ENCODE assay signal across 12 cellular contexts in genomic region chr1:6418668-6419396, GRCh38. TPM values are rescaled to one million over a fixed set of nuclear protein-coding genes. Genes with fewer than 3 reads are reported as not detected.
DNase-seq lines count a peak whose midpoint lies in the region; ATAC-seq and TF ChIP-seq lines count a peak whose summit lies in the region.
"Had no signal": no experiment of that assay in that cellular context is flagged by ENCODE, and none has a peak within 500 bp of the region (broad histone marks: within the 10 kb centered on the region; RNA-seq: fewer than 3 reads in every experiment).

No MANE protein-coding gene starts in this region.

- H3K4me3 ChIP-seq in epithelial cell of proximal tubule (ENCODE audit: low read depth, low read length) = peak overlapping the region; percentile 37

- peaks cover 27% of the 10 kb centered on the region for H3K4me1 Mint-ChIP-seq in nephron progenitor cell

- DNase-seq in COLO668 (lab: John Stamatoyannopoulos, UW; ENCODE audit: unreplicated experiment) = peak; percentile 64
- DNase-seq in NCI-H69 (lab: John Stamatoyannopoulos, UW) = peak; percentile 34
- no peak for DNase-seq in epithelial cell of proximal tubule (ENCODE audit: low read depth)
- no peak for DNase-seq in nephron progenitor cell
- no peak for DNase-seq in NCI-H345 treated with DMSO at 0.1 percent for 48 hours (lab: John Stamatoyannopoulos, UW; ENCODE audit: unreplicated experiment)
- no peak for DNase-seq in stimulated activated naive CD8-positive, alpha-beta T cell treated with anti-CD3 and anti-CD28 coated beads, Interleukin-15, Interleukin-2, amounts not matched to agents 100 U/mL and 50 U/mL, for 24 hours
- no peak for DNase-seq in foreskin melanocyte
- DNase-seq in nucleus accumbens (lab: John Stamatoyannopoulos, UW) = no peak
- DNase-seq: activated CD4-positive, CD25-positive, alpha-beta regulatory T cell treated with anti-CD3 and anti-CD28 coated beads, Interleukin-2, amount 50 U/mL, for 72 hours; naive B cell; stimulated activated CD4-positive, alpha-beta T cell treated with anti-CD3 and anti-CD28 coated beads, Interleukin-4, amount 100 ng/mL, for 4 hours had no signal

- H3K27me3 Mint-ChIP-seq in nephron progenitor cell (ENCODE audit: low read depth, poor library complexity) = peaks cover 97% of the 10 kb centered on the region

- TF ChIP-seq CTCF in epithelial cell of proximal tubule (conservative IDR thresholded peaks at IDR 0.05; ENCODE audit: low read depth, low read length) (no peak), nephron progenitor cell (IDR thresholded peaks at IDR 0.05) (no peak)

- no peaks in the 10 kb centered on the region for H3K36me3 Mint-ChIP-seq in nephron progenitor cell (ENCODE audit: low read depth)
- H3K36me3 Mint-ChIP-seq: naive B cell had no signal

- peak overlapping the region; percentile 60 for H3K4me3 Mint-ChIP-seq in nephron progenitor cell

- no peaks in the 10 kb centered on the region for H3K9me3 Mint-ChIP-seq in nephron progenitor cell

- no peak overlapping the region for H3K27ac Mint-ChIP-seq in nephron progenitor cell
- H3K27ac Mint-ChIP-seq: naive B cell had no signal

- ATAC-seq in stimulated activated naive CD8-positive, alpha-beta T cell treated with anti-CD3 and anti-CD28 coated beads, Interleukin-15, Interleukin-2, amounts not matched to agents 100 U/mL and 50 U/mL, for 24 hours = no peak

RNA-seq across cellular contexts. Expression of gene HES2, which starts 0.9 kb away (rescaled TPM):
- total RNA-seq in epithelial cell of proximal tubule = 3.0 and 6.2 TPM in 2 replicates
- total RNA-seq: frontal cortex had no signal

RNA-seq across cellular contexts. Expression of gene ESPN, which starts 5.7 kb away (rescaled TPM):
- not detected in 2 replicates for total RNA-seq in epithelial cell of proximal tubule
- total RNA-seq: frontal cortex had no signal

RNA-seq across cellular contexts. Expression of gene ACOT7, which starts 25.3 kb away (rescaled TPM):
- total RNA-seq in epithelial cell of proximal tubule = 80.3 and 82.0 TPM in 2 replicates

RNA-seq across cellular contexts. Expression of gene TNFRSF25, which starts 47.1 kb away (rescaled TPM):
- 9.6 and 30.4 TPM in 2 replicates for total RNA-seq in epithelial cell of proximal tubule

Comparison
In these comparisons a context has a peak if more than half of its experiments do, and no peak if none do; other contexts are left out.
1. DNase-seq: peak in COLO668 (single experiment) and NCI-H69 (single experiment); none in epithelial cell of proximal tubule (single experiment), nephron progenitor cell (single experiment), NCI-H345 treated with DMSO at 0.1 percent for 48 hours (single experiment), stimulated activated naive CD8-positive, alpha-beta T cell treated with anti-CD3 and anti-CD28 coated beads, Interleukin-15, Interleukin-2, amounts not matched to agents 100 U/mL and 50 U/mL, for 24 hours (single experiment), foreskin melanocyte (single experiment) and nucleus accumbens (0 of 56).